ENCODE assay signal across 8 cellular contexts in the genomic region with DNA sequence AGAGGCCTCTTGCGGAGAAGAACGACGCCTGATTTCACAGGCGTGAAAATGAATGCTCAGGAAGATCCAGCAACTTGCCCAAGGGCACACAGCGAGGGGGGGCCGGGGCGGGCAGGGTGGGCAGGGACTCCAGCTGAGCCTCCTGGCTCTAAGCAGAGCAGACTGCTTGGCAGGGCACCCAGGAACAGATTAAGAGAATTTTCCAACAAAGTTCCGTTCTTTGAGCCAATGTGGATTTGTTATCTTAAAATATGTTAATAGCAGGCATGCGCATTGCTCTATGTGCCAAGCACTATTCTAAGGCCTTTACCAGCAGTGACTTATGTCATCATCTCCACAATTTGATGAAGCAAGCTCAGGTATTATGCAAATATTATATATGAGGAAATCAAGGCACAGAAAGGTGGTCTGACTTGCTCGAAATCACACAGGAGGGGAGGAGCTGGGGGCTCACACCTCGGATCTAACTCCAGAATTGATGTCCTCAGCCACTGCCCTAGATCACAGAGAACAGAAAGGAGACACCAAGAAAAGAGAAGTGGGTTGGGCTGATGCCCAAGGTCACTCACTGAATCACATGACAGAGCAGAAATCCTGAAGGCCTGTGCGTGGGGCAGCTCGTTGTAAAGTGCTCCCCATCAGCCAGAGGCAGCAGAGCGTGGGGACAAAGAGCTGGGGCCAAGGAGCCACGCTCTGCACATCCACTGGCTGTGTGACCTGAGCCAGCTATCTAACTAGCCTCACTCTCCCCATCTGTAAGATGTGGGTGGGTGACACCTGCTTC. TPM values are rescaled to one million over a fixed set of nuclear protein-coding genes. Genes with fewer than 3 reads are reported as not detected.
A peak's percentile ranks its signal among the peaks of the same experiment; 100 is the strongest.
DNase-seq lines count a peak whose midpoint lies in the region; ATAC-seq and TF ChIP-seq lines count a peak whose summit lies in the region.

No MANE protein-coding gene starts in this region.

- peak overlapping the region; percentile 64 for H3K27ac Mint-ChIP-seq in activated naive CD4-positive, alpha-beta T cell treated with anti-CD3 and anti-CD28 coated beads, Interleukin-2, amount 10 ng/mL, durations not matched to agents 7 days and 5 days
- peak overlapping the region; percentile 24 for H3K27ac Mint-ChIP-seq in chondrocyte (ENCODE audit: unreplicated experiment)

- ATAC-seq in mucosa of descending colon, result peak; percentile 31
- no peak for ATAC-seq in GM21576 (IDR thresholded peaks at IDR 0.05; ENCODE audit: unreplicated experiment)

- no peak for TF ChIP-seq CTCF in chondrocyte (IDR thresholded peaks at IDR 0.05)
- TF ChIP-seq CTCF in mucosa of descending colon (IDR thresholded peaks at IDR 0.05), result no peak
- TF ChIP-seq CTCF in transverse colon (IDR thresholded peaks at IDR 0.05), result no peak

- TF ChIP-seq EP300 in transverse colon (IDR thresholded peaks at IDR 0.05; ENCODE audit: low read depth), result no peak

- no peaks in the 10 kb centered on the region for H3K36me3 ChIP-seq in mucosa of descending colon (ENCODE audit: low read depth)
- H3K36me3 ChIP-seq in transverse colon, result no peaks in the 10 kb centered on the region

- H3K27ac ChIP-seq in transverse colon, result peak overlapping the region; percentile 15 to 69 (median 56)

- no peaks in the 10 kb centered on the region for H3K4me1 ChIP-seq in mucosa of descending colon (ENCODE audit: low read depth)
- peaks cover 0 to 22% (median 14%) of the 10 kb centered on the region in 4 donors for H3K4me1 ChIP-seq in transverse colon

- peaks cover 68% of the 10 kb centered on the region for H3K36me3 Mint-ChIP-seq in activated naive CD4-positive, alpha-beta T cell treated with anti-CD3 and anti-CD28 coated beads, Interleukin-2, amount 10 ng/mL, durations not matched to agents 7 days and 5 days
- peaks cover 7% of the 10 kb centered on the region for H3K36me3 Mint-ChIP-seq in chondrocyte (ENCODE audit: low read depth)

- no peak overlapping the region for H3K4me3 ChIP-seq in mucosa of descending colon
- no peak overlapping the region for H3K4me3 ChIP-seq in transverse colon

- intact Hi-C loops in mucosa of descending colon (cut with DNase I, micrococcal nuclease), result no loop called here
- intact Hi-C loops in transverse colon (cut with DNase I; ENCODE audit: low total_unique reads), result no loop called here

- in situ Hi-C loops in transverse colon (cut with MboI; ENCODE audit: low pct_ligation_motif_present in 1 of 4, low pct_unique_long_range_greater_than_20kb in 1 of 4, low sequenced_read_pairs in 3 of 4), result no loop called here

- no peak for TF ChIP-seq POLR2A in transverse colon (IDR thresholded peaks at IDR 0.05)

- H3K9me3 ChIP-seq in mucosa of descending colon (no peaks in the 10 kb centered on the region), transverse colon (no peaks in the 10 kb centered on the region)

- H3K9me3 Mint-ChIP-seq in activated naive CD4-positive, alpha-beta T cell treated with anti-CD3 and anti-CD28 coated beads, Interleukin-2, amount 10 ng/mL, durations not matched to agents 7 days and 5 days, result peaks cover 18% of the 10 kb centered on the region
- peaks cover 10% of the 10 kb centered on the region for H3K9me3 Mint-ChIP-seq in chondrocyte (ENCODE audit: low read depth)

- peaks cover 40% of the 10 kb centered on the region for H3K4me1 Mint-ChIP-seq in activated naive CD4-positive, alpha-beta T cell treated with anti-CD3 and anti-CD28 coated beads, Interleukin-2, amount 10 ng/mL, durations not matched to agents 7 days and 5 days
- peaks cover 27% of the 10 kb centered on the region for H3K4me1 Mint-ChIP-seq in chondrocyte (ENCODE audit: low read depth)

- no peaks in the 10 kb centered on the region for H3K27me3 ChIP-seq in transverse colon

- WGBS in transverse colon (ENCODE audit: low coverage in 1 of 2), 2 donors, result 71 to 89% methylated on average over 7 to 15 of the region's 15 CpGs

- H3K27me3 Mint-ChIP-seq in activated naive CD4-positive, alpha-beta T cell treated with anti-CD3 and anti-CD28 coated beads, Interleukin-2, amount 10 ng/mL, durations not matched to agents 7 days and 5 days, result no peaks in the 10 kb centered on the region
- H3K27me3 Mint-ChIP-seq in chondrocyte (ENCODE audit: low read depth), result peaks cover 3% of the 10 kb centered on the region

- CTCF ChIA-PET in activated naive CD4-positive, alpha-beta T cell treated with anti-CD3 and anti-CD28 coated beads, Interleukin-2, amount 10 ng/mL, durations not matched to agents 7 days and 5 days (lab: Charles Lee), result no interaction called here

- no peak for DNase-seq in activated naive CD4-positive, alpha-beta T cell treated with anti-CD3 and anti-CD28 coated beads, Interleukin-2, amount 10 ng/mL, durations not matched to agents 7 days and 5 days
- no peak for DNase-seq in activated naive CD4-positive, alpha-beta T cell (lab: John Stamatoyannopoulos, UW)
- no peak for DNase-seq in chondrocyte (ENCODE audit: low spot score)
- peak in 1 of 3 donors; percentile 10 for DNase-seq in mucosa of descending colon
- DNase-seq in transverse colon, result no peak
- no peak for DNase-seq in NCI-H146 (lab: John Stamatoyannopoulos, UW)
- DNase-seq in NCI-H2107 treated with DMSO at 0.1 percent for 48 hours (lab: John Stamatoyannopoulos, UW; ENCODE audit: unreplicated experiment), result no peak

- H3K4me3 Mint-ChIP-seq in activated naive CD4-positive, alpha-beta T cell treated with anti-CD3 and anti-CD28 coated beads, Interleukin-2, amount 10 ng/mL, durations not matched to agents 7 days and 5 days, result no peak overlapping the region
- H3K4me3 Mint-ChIP-seq in chondrocyte (ENCODE audit: unreplicated experiment), result no peak overlapping the region

RNA-seq across cellular contexts. Expression of a gene that starts 23.2 kb away (rescaled TPM):
- total RNA-seq in chondrocyte (21.0 to 27.9 TPM (median 26.8 TPM) in 3 replicates), mucosa of descending colon (10 to 100 TPM; 18.4 to 23.9 (median 22.2) TPM), transverse colon (10 to 100 TPM; 20.3 to 29.1 (median 21.8) TPM)
